In the genomic region with DNA sequence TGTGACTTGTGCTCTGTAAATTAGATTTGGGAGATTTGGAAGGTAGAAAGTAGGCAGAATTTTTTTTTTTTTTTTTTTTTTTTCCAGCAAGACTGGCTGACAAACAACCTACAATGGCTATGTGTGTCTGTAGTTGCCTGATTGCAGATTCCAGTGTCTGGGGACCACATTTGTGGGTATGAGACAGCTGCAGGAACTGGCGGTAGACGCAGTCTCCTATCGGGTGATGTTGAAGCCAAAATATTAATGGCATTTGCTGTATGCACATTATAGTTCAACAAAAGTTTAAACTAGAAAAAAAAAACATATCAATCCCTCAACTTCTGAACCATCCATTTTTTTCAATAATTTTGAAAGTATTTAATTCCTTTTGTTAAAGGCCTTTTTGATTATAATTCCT, we compare ENCODE assay signal across 1 cellular context.
TF ChIP-seq lines count a peak whose summit lies in the region.

No MANE protein-coding gene starts in this region.

TF ChIP-seq in IMR-90, 13 proteins besides CTCF, POLR2A, EP300 and RAD21:
- TF ChIP-seq MAFK (IDR thresholded peaks at IDR 0.05; ENCODE audit: low read depth, low read length) = no peak
TF ChIP-seq in IMR-90: peak in this region for 0.
